1 cellular context compared by ENCODE assay signal in genomic region chr12:5044420-5045295, GRCh38.
TF ChIP-seq lines count a peak whose summit lies in the region.

No MANE protein-coding gene starts in this region.

TF ChIP-seq in H1, 55 proteins besides CTCF, POLR2A, EP300 and RAD21 (continued from another document):
- TF ChIP-seq KDM4A (IDR thresholded peaks at IDR 0.05; ENCODE audit: low read depth, low read length, severe bottlenecking) (peak; percentile 23), USF2 (IDR thresholded peaks at IDR 0.05; ENCODE audit: low read length) (no peak), RXRA (IDR thresholded peaks at IDR 0.05; ENCODE audit: insufficient read depth, low read depth, low read length) (no peak), SUZ12 (IDR thresholded peaks at IDR 0.05; ENCODE audit: low read length) (peak; percentile 47; the same call in 1 of the 2 replicates), EZH2 (IDR thresholded peaks at IDR 0.05; ENCODE audit: low read depth, low read length, severe bottlenecking) (peak; percentile 41), CHD7 (IDR thresholded peaks at IDR 0.05; ENCODE audit: insufficient replicate concordance, low read length) (no peak), ZNF274 (IDR thresholded peaks at IDR 0.05; ENCODE audit: borderline replicate concordance, extremely low read depth, low read length) (no peak), CREB1 (IDR thresholded peaks at IDR 0.05) (no peak), BACH1 (IDR thresholded peaks at IDR 0.05; ENCODE audit: low read length) (no peak)
TF ChIP-seq in H1: peak in this region for 3.
